In genomic region chr16:84563316-84563715, GRCh38 we compare ENCODE assay signal across 22 cellular contexts. TPM values are rescaled to one million over a fixed set of nuclear protein-coding genes. Genes with fewer than 3 reads are reported as not detected.
DNase-seq lines count a peak whose midpoint lies in the region; ATAC-seq and TF ChIP-seq lines count a peak whose summit lies in the region.
"Had no signal": no experiment of that assay in that cellular context is flagged by ENCODE, and none has a peak within 500 bp of the region (broad histone marks: within the 10 kb centered on the region; RNA-seq: fewer than 3 reads in every experiment).

No MANE protein-coding gene starts in this region.

- H3K27ac Mint-ChIP-seq in stimulated activated naive CD8-positive, alpha-beta T cell treated with anti-CD3 and anti-CD28 coated beads, Interleukin-15, Interleukin-2, amounts not matched to agents 100 ng/mL and 50 ng/mL, for 24 hours, result peak overlapping the region; percentile 71
- H3K27ac Mint-ChIP-seq in activated B cell treated with CpG ODN at 0.5 μM for 24 hours (peak overlapping the region; percentile 79), endothelial cell (ENCODE audit: unreplicated experiment) (peak overlapping the region; percentile 36)
- H3K27ac Mint-ChIP-seq: immature natural killer cell; mesothelial cell of epicardium; natural killer cell treated with Interleukin-12 subunit alpha and Interleukin-12 subunit beta and Interleukin-15 and Interleukin-18, amount 100 ng/mL, for 72 hours had no signal

- no peak for TF ChIP-seq CTCF in activated B cell treated with CpG ODN at 0.5 μM for 24 hours (IDR thresholded peaks at IDR 0.05)
- no peak for TF ChIP-seq CTCF in endothelial cell (IDR thresholded peaks at IDR 0.05; ENCODE audit: unreplicated experiment)
- no peak for TF ChIP-seq CTCF in coronary artery (IDR thresholded peaks at IDR 0.05)

- no peak overlapping the region for H3K4me3 ChIP-seq in coronary artery
- H3K4me3 ChIP-seq: left ventricle myocardium inferior, sigmoid colon, SJCRH30, suprapubic skin had no signal

- no peaks in the 10 kb centered on the region for H3K9me3 Mint-ChIP-seq in stimulated activated naive CD8-positive, alpha-beta T cell treated with anti-CD3 and anti-CD28 coated beads, Interleukin-15, Interleukin-2, amounts not matched to agents 100 ng/mL and 50 ng/mL, for 24 hours
- H3K9me3 Mint-ChIP-seq in activated B cell treated with CpG ODN at 0.5 μM for 24 hours (no peaks in the 10 kb centered on the region), endothelial cell (ENCODE audit: unreplicated experiment) (no peaks in the 10 kb centered on the region)
- H3K9me3 Mint-ChIP-seq: immature natural killer cell, mesothelial cell of epicardium had no signal

- no peak for ATAC-seq in stimulated activated naive CD8-positive, alpha-beta T cell treated with anti-CD3 and anti-CD28 coated beads, Interleukin-15, Interleukin-2, amounts not matched to agents 100 U/mL and 50 U/mL, for 24 hours
- no peak for ATAC-seq in activated B cell treated with CpG ODN at 0.5 μM for 24 hours (ENCODE audit: low read depth)
- ATAC-seq: natural killer cell treated with Interleukin-12 subunit alpha and Interleukin-12 subunit beta and Interleukin-15 and Interleukin-18, amount 100 ng/mL, for 72 hours had no signal

- no peak overlapping the region for H3K4me3 Mint-ChIP-seq in stimulated activated naive CD8-positive, alpha-beta T cell treated with anti-CD3 and anti-CD28 coated beads, Interleukin-15, Interleukin-2, amounts not matched to agents 100 ng/mL and 50 ng/mL, for 24 hours
- H3K4me3 Mint-ChIP-seq in activated B cell treated with CpG ODN at 0.5 μM for 24 hours (peak overlapping the region; percentile 57), endothelial cell (ENCODE audit: unreplicated experiment) (no peak overlapping the region)
- H3K4me3 Mint-ChIP-seq: immature natural killer cell; mesothelial cell of epicardium; natural killer cell treated with Interleukin-12 subunit alpha and Interleukin-12 subunit beta and Interleukin-15 and Interleukin-18, amount 100 ng/mL, for 72 hours had no signal

- no peak overlapping the region for H3K27ac ChIP-seq in coronary artery
- H3K27ac ChIP-seq: epithelial cell of prostate, left ventricle myocardium inferior, sigmoid colon, SJCRH30, suprapubic skin, WERI-Rb-1 had no signal

- DNase-seq in stimulated activated naive CD8-positive, alpha-beta T cell treated with anti-CD3 and anti-CD28 coated beads, Interleukin-15, Interleukin-2, amounts not matched to agents 100 U/mL and 50 U/mL, for 24 hours, result no peak
- no peak for DNase-seq in activated B cell treated with CpG ODN at 0.5 μM for 24 hours
- DNase-seq in endothelial cell (ENCODE audit: low spot score), result no peak
- DNase-seq in cerebellar nuclear complex (lab: John Stamatoyannopoulos, UW), result no peak
- no peak for DNase-seq in coronary artery (ENCODE audit: low spot score)
- no peak for DNase-seq in ecto neural progenitor cell (ENCODE audit: low spot score)
- DNase-seq: activated CD8-positive, alpha-beta memory T cell treated with anti-CD3 and anti-CD28 coated beads for 24 hours; DMS79; immature natural killer cell; KBM-7; left ventricle myocardium inferior; MM.1S; NCI-H1417 treated with DMSO at 0.1 percent for 48 hours; NCI-H510A; sigmoid colon; WERI-Rb-1 had no signal

- CTCF ChIA-PET in activated B cell treated with CpG ODN at 0.5 μM for 24 hours (lab: Charles Lee), result interaction anchor here (0.6 to 3.9 kb wide), 8 partner anchors 23 to 195 kb away, joined by 3 to 17 read pairs (median 4); partner anchors contain the start of gene COTL1

- intact Hi-C loops in activated B cell treated with CpG ODN at 0.5 μM for 24 hours (cut with micrococcal nuclease), result loop anchor here (2.0 kb wide), 1 partner anchor 49 kb away; no protein-coding TSS in a partner anchor

- H3K27me3 Mint-ChIP-seq in stimulated activated naive CD8-positive, alpha-beta T cell treated with anti-CD3 and anti-CD28 coated beads, Interleukin-15, Interleukin-2, amounts not matched to agents 100 ng/mL and 50 ng/mL, for 24 hours, result no peaks in the 10 kb centered on the region
- no peaks in the 10 kb centered on the region for H3K27me3 Mint-ChIP-seq in activated B cell treated with CpG ODN at 0.5 μM for 24 hours
- peaks cover 7% of the 10 kb centered on the region for H3K27me3 Mint-ChIP-seq in endothelial cell (ENCODE audit: unreplicated experiment)

- H3K36me3 Mint-ChIP-seq in stimulated activated naive CD8-positive, alpha-beta T cell treated with anti-CD3 and anti-CD28 coated beads, Interleukin-15, Interleukin-2, amounts not matched to agents 100 ng/mL and 50 ng/mL, for 24 hours (ENCODE audit: low read depth), result peaks cover 44% of the 10 kb centered on the region
- H3K36me3 Mint-ChIP-seq in activated B cell treated with CpG ODN at 0.5 μM for 24 hours (ENCODE audit: low read depth) (peaks cover 49% of the 10 kb centered on the region), endothelial cell (ENCODE audit: low read depth, unreplicated experiment) (peaks cover 3% of the 10 kb centered on the region)

- H3K4me1 Mint-ChIP-seq in stimulated activated naive CD8-positive, alpha-beta T cell treated with anti-CD3 and anti-CD28 coated beads, Interleukin-15, Interleukin-2, amounts not matched to agents 100 ng/mL and 50 ng/mL, for 24 hours (ENCODE audit: low read depth), result peaks cover 8% of the 10 kb centered on the region
- peaks cover 43% of the 10 kb centered on the region for H3K4me1 Mint-ChIP-seq in activated B cell treated with CpG ODN at 0.5 μM for 24 hours
- H3K4me1 Mint-ChIP-seq in endothelial cell (ENCODE audit: unreplicated experiment), result peaks cover 9% of the 10 kb centered on the region

- POLR2A ChIA-PET in activated B cell treated with CpG ODN at 0.5 μM for 24 hours (lab: Charles Lee), result interaction anchor here (0.7 to 4.2 kb wide), 14 partner anchors 9 to 58 kb away, joined by 3 to 58 read pairs (median 7); no protein-coding TSS in a partner anchor

RNA-seq across cellular contexts. Expression of gene COTL1, which starts 54.6 kb away (rescaled TPM):
- total RNA-seq in activated B cell treated with CpG ODN at 0.5 μM for 24 hours, result 487 and 525 TPM in 2 replicates
- 87.3 TPM for total RNA-seq in endothelial cell (ENCODE audit: unreplicated experiment)

RNA-seq across cellular contexts. Expression of gene MEAK7, which starts 58.9 kb away (rescaled TPM):
- total RNA-seq in activated B cell treated with CpG ODN at 0.5 μM for 24 hours (9.8 and 15.0 TPM in 2 replicates), endothelial cell (ENCODE audit: unreplicated experiment) (34.2 TPM)
